ENCODE assay signal across 8 cellular contexts in the genomic region with DNA sequence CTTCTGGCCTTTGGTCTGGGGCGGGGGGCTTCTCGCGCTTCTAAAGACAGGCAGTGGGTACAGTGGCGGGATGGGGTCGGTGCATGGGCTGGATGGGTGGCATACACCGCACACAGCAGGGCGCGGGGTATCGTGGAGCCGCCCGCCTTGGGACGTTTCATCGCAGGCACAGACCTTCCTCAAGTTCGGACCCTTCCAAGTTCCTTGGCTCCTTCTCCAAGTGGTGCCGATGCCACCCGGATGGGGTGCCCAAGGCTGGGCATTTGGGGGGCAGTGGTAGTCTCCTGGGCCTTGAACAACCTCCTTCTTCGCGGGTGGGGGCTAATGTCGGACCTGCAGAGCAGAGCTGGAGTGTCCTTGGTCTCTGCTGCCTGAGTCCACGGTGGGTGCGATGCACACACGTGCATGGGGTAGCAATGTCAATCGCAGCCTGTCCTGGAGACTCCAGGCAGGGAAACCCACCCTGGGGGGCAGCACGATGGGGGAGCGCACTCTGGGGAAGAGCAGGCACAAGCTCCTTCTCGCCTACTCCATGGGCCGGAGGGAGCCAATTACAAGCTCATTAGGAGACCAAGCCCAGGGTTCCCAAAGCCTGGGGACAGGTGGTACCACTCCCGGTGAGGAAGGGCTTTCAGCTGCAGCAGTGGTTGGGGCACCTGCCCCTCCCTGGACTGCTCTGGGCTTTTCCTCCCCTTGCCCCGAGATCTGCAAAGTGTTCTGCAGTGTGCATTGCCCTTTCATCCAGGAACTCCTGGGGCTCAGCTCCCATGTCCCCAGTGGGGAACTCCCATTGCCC. TPM values are rescaled to one million over a fixed set of nuclear protein-coding genes. Genes with fewer than 3 reads are reported as not detected.
DNase-seq lines count a peak whose midpoint lies in the region; ATAC-seq and TF ChIP-seq lines count a peak whose summit lies in the region.
"Had no signal": no experiment of that assay in that cellular context is flagged by ENCODE, and none has a peak within 500 bp of the region (broad histone marks: within the 10 kb centered on the region; RNA-seq: fewer than 3 reads in every experiment).

No MANE protein-coding gene starts in this region.

- WGBS in right cardiac atrium: 51% methylated on average over 29 of the region's 29 CpGs
- 64 to 80% (median 69%) methylated on average over 14 to 29 of the region's 29 CpGs for WGBS in spleen, 5 donors

- no peak for TF ChIP-seq POLR2A in spleen (IDR thresholded peaks at IDR 0.05)

- in situ Hi-C loops in G401 (cut with HindIII; ENCODE audit: low sequenced_read_pairs): no loop called here

- H3K36me3 ChIP-seq in WERI-Rb-1 (peaks cover 17% of the 10 kb centered on the region), spleen (peaks cover 0 to 46% (median 0%) of the 10 kb centered on the region in 6 donors)

- ATAC-seq in right cardiac atrium (peak in 1 of 2 donors; percentile 0), GM21447 (IDR thresholded peaks at IDR 0.05; ENCODE audit: unreplicated experiment) (no peak)

- H3K4me3 ChIP-seq in HL-60 (replicated peaks; ENCODE audit: insufficient read depth, low read length) (peak overlapping the region; percentile 56; the same call in 1 of the 2 replicates), WERI-Rb-1 (ENCODE audit: low read depth, low read length) (peak overlapping the region; percentile 27), right cardiac atrium (ENCODE audit: low read length) (peak overlapping the region; percentile 84), spleen (peak overlapping the region in 6 of 8 donors; percentile 7 to 76 (median 46))

- H3K27me3 ChIP-seq in HL-60 (ENCODE audit: insufficient read depth, poor library complexity, severe bottlenecking) (no peaks in the 10 kb centered on the region), WERI-Rb-1 (ENCODE audit: insufficient read depth, low read depth, severe bottlenecking) (no peaks in the 10 kb centered on the region), right cardiac atrium (ENCODE audit: control insufficient read depth, insufficient read depth) (no peaks in the 10 kb centered on the region), spleen (replicated peaks in 1 of 7) (peaks cover 0 to 43% (median 14%) of the 10 kb centered on the region in 7 donors)

- intact Hi-C loops in right cardiac atrium (cut with DNase I): loop anchor here in 3 of 4 donors (5.0 to 10.0 kb wide), 3 partner anchors 48 to 88 kb away; no protein-coding TSS in a partner anchor
- intact Hi-C loops in spleen (cut with DNase I; ENCODE audit: low total_unique reads): no loop called here

- no peaks in the 10 kb centered on the region for H3K9me3 ChIP-seq in WERI-Rb-1 (ENCODE audit: severe bottlenecking)
- no peaks in the 10 kb centered on the region for H3K9me3 ChIP-seq in right cardiac atrium (ENCODE audit: control insufficient read depth, low read length)
- H3K9me3 ChIP-seq in spleen: no peaks in the 10 kb centered on the region

- DNase-seq in HL-60 (ENCODE audit: low read depth in 1 of 2, low spot score in 1 of 2): no peak
- DNase-seq in WERI-Rb-1: peak; percentile 37
- peak in 2 of 3 donors; percentile 19 to 63 for DNase-seq in right cardiac atrium
- no peak for DNase-seq in spleen
- DNase-seq in G401 (ENCODE audit: low spot score): no peak
- no peak for DNase-seq in DMS114 treated with DMSO at 0.1 percent for 48 hours (lab: John Stamatoyannopoulos, UW; ENCODE audit: unreplicated experiment)
- DNase-seq: central memory CD4-positive, alpha-beta T cell had no signal

- peaks cover 37% of the 10 kb centered on the region for H3K4me1 ChIP-seq in right cardiac atrium (ENCODE audit: control insufficient read depth, insufficient read depth, low read length)
- peaks cover 20 to 96% (median 78%) of the 10 kb centered on the region in 6 donors for H3K4me1 ChIP-seq in spleen

- TF ChIP-seq CTCF in HL-60 (IDR thresholded peaks at IDR 0.05; ENCODE audit: insufficient read depth, low read length) (no peak), WERI-Rb-1 (IDR thresholded peaks at IDR 0.05; ENCODE audit: low read depth, low read length) (no peak), spleen (IDR thresholded peaks at IDR 0.05 in 8 of 11, conservative IDR thresholded peaks at IDR 0.05 in 3 of 11) (no peak)

- peak overlapping the region; percentile 37 for H3K27ac ChIP-seq in HL-60 (replicated peaks)
- H3K27ac ChIP-seq in WERI-Rb-1: peak overlapping the region; percentile 85
- H3K27ac ChIP-seq in right cardiac atrium (ENCODE audit: low read length): peak overlapping the region; percentile 66
- H3K27ac ChIP-seq in spleen: peak overlapping the region in 7 of 8 donors; percentile 76 to 90 (median 84)

RNA-seq across cellular contexts. Expression of a gene that starts 0.7 kb away (rescaled TPM):
- total RNA-seq in right cardiac atrium (10 to 100 TPM; 60.4 to 71.2 (median 67.7) TPM), spleen (100 to 1,000 TPM in 3 of 7 donors, 10 to 100 TPM in 4; 40.6 to 116 (median 94.6) TPM)
- polyA plus RNA-seq in right cardiac atrium (47.5 TPM), spleen (10 to 100 TPM in 2 of 3 donors, 1 to 10 TPM in 1; 9.0 to 66.7 (median 12.2) TPM)
- total RNA-seq in G401 (2014; rRNA removed; shearing (Covaris generic)): 15.6 and 46.7 TPM in 2 replicates

RNA-seq across cellular contexts. Expression of a gene that starts 40.2 kb away (rescaled TPM):
- total RNA-seq in right cardiac atrium (1 to 10 TPM in 2 of 4 donors, under 1 TPM in 2; 0.74 to 2.1 (median 1.5) TPM), spleen (100 to 1,000 TPM in 5 of 7 donors, 10 to 100 TPM in 2; 48.2 to 258 (median 197) TPM)
- polyA plus RNA-seq in right cardiac atrium (1.9 TPM), spleen (10 to 100 TPM; 20.3 to 82.3 (median 21.3) TPM)
- 3.4 and 5.1 TPM in 2 replicates for total RNA-seq in G401 (2014; rRNA removed; shearing (Covaris generic))

Comparison
In these comparisons a context has a peak if more than half of its experiments do, and no peak if none do; other contexts are left out.
1. DNase-seq: peak in WERI-Rb-1 (single experiment) and right cardiac atrium (2 of 3); none in HL-60 (0 of 2), spleen (single experiment), G401 (single experiment) and DMS114 treated with DMSO at 0.1 percent for 48 hours (single experiment).
2. H3K4me3 ChIP-seq: peak in every context shown above with its lines; median percentile 84 in right cardiac atrium; 56 in HL-60; 46 in spleen; 27 in WERI-Rb-1.
3. Peak in every context shown above with its lines, with median percentiles within 50 percentile points of each other: H3K27ac ChIP-seq.